Comparison of ENCODE assay signal across 8 cellular contexts in the genomic region with DNA sequence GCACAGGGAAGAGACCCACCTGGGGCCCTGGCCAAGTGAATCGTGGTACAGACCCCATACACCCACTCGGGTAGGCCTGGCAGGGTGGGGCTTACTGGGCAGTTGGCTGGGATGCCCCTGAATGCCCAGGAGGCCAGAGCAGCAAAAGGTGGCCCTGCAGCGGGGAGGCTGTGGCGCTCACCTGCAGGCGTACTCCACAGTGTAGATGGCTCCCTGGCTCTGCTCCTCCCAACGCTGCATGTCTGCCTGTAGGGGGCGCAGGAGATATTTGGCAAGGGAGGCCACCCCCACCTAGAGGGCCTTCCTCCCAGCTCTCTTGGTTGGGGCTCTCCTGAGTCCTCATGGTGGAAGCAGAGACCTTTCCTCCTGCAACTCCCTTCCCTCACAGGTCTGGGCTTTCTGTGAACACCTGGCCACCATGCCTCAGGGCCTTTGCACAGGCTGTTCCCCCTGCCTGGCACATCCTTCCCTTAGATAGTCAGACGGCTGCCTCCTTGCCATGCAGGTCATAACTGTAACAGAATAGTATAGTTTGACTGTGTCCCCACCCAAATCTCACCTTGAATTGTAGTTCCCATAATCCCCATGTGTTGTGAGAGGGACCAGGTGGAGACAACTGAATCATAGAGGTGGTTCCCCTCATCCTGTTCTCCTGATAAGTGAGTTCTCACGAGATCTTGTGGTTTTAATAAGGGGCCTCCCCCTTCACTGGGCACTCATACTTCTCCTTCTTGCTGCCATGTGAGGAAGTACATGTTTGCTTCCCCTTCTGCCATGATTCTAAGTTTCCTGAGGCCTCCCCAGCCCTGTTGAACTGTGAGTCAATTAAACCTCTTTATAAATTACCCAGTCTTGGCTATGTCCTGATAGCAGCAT. TPM values are rescaled to one million over a fixed set of nuclear protein-coding genes. Genes with fewer than 3 reads are reported as not detected.
A peak's percentile ranks its signal among the peaks of the same experiment; 100 is the strongest.
DNase-seq lines count a peak whose midpoint lies in the region; ATAC-seq and TF ChIP-seq lines count a peak whose summit lies in the region.

No MANE protein-coding gene starts in this region.

- no peaks in the 10 kb centered on the region for H3F3A ChIP-seq in neural cell (ENCODE audit: insufficient read depth, low read length, poor library complexity, severe bottlenecking)

- no peak overlapping the region for H3K9ac ChIP-seq in neural cell (ENCODE audit: low read length)

- no peaks in the 10 kb centered on the region for H3K27me3 ChIP-seq in neural cell (ENCODE audit: insufficient read depth, low read depth, low read length)

- no peaks in the 10 kb centered on the region for H3K9me2 ChIP-seq in neural cell (ENCODE audit: insufficient read depth, low read length)

- H2AFZ ChIP-seq in neural cell (ENCODE audit: low read depth, low read length): no peak overlapping the region

- no peaks in the 10 kb centered on the region for H3K9me3 ChIP-seq in neural cell (ENCODE audit: low read length)

- H3K4me3 ChIP-seq in neural cell (ENCODE audit: low read length): no peak overlapping the region

- DNase-seq in DMS 273 (lab: John Stamatoyannopoulos, UW; ENCODE audit: unreplicated experiment) (peak; percentile 83), DMS 273 treated with DMSO at 0.1 percent for 48 hours (lab: John Stamatoyannopoulos, UW) (no peak), NCI-H1694 treated with DMSO at 0.1 percent for 48 hours (lab: John Stamatoyannopoulos, UW) (peak; percentile 21), ecto neural progenitor cell (ENCODE audit: low spot score) (peak; percentile 81), NCI-H1105 (lab: John Stamatoyannopoulos, UW) (no peak)
- peak; percentile 64 to 68 for DNase-seq in activated CD4-positive, alpha-beta T cell treated with anti-CD3 and anti-CD28 coated beads for 4 hours

- no peak for ATAC-seq in GM21390 (IDR thresholded peaks at IDR 0.05; ENCODE audit: unreplicated experiment)

- no peaks in the 10 kb centered on the region for H4K20me1 ChIP-seq in neural cell (ENCODE audit: insufficient read depth)

- no peak overlapping the region for H3K27ac ChIP-seq in neural cell (ENCODE audit: low read length)

- TF ChIP-seq RAD21 in neural cell (conservative IDR thresholded peaks at IDR 0.05): no peak

- no peak for TF ChIP-seq EP300 in neural cell (conservative IDR thresholded peaks at IDR 0.05; ENCODE audit: poor library complexity, severe bottlenecking)

- no peaks in the 10 kb centered on the region for H3K36me3 ChIP-seq in neural cell (ENCODE audit: insufficient read depth, low read length)

- H3K79me2 ChIP-seq in neural cell (replicated peaks; ENCODE audit: insufficient read depth, low read length): peaks cover 10% of the 10 kb centered on the region

- H3K4me2 ChIP-seq in neural cell (ENCODE audit: low read length): no peak overlapping the region

- peak; percentile 25 for TF ChIP-seq CTCF in neural cell (IDR thresholded peaks at IDR 0.05; ENCODE audit: poor library complexity, severe bottlenecking)

TF ChIP-seq in neural cell, 6 proteins besides CTCF, POLR2A, EP300 and RAD21:
- TF ChIP-seq TAF1 (IDR thresholded peaks at IDR 0.05; ENCODE audit: low read depth): no peak
- no peak for TF ChIP-seq SMC3 (conservative IDR thresholded peaks at IDR 0.05; ENCODE audit: poor library complexity)
- TF ChIP-seq POLR2AphosphoS5 (IDR thresholded peaks at IDR 0.05): no peak
- TF ChIP-seq MXI1 (conservative IDR thresholded peaks at IDR 0.05; ENCODE audit: poor library complexity, severe bottlenecking): no peak
- TF ChIP-seq EZH2 (IDR thresholded peaks at IDR 0.05; ENCODE audit: borderline replicate concordance, insufficient read depth, low read length, poor library complexity, severe bottlenecking): no peak
- TF ChIP-seq, protein P1, sequence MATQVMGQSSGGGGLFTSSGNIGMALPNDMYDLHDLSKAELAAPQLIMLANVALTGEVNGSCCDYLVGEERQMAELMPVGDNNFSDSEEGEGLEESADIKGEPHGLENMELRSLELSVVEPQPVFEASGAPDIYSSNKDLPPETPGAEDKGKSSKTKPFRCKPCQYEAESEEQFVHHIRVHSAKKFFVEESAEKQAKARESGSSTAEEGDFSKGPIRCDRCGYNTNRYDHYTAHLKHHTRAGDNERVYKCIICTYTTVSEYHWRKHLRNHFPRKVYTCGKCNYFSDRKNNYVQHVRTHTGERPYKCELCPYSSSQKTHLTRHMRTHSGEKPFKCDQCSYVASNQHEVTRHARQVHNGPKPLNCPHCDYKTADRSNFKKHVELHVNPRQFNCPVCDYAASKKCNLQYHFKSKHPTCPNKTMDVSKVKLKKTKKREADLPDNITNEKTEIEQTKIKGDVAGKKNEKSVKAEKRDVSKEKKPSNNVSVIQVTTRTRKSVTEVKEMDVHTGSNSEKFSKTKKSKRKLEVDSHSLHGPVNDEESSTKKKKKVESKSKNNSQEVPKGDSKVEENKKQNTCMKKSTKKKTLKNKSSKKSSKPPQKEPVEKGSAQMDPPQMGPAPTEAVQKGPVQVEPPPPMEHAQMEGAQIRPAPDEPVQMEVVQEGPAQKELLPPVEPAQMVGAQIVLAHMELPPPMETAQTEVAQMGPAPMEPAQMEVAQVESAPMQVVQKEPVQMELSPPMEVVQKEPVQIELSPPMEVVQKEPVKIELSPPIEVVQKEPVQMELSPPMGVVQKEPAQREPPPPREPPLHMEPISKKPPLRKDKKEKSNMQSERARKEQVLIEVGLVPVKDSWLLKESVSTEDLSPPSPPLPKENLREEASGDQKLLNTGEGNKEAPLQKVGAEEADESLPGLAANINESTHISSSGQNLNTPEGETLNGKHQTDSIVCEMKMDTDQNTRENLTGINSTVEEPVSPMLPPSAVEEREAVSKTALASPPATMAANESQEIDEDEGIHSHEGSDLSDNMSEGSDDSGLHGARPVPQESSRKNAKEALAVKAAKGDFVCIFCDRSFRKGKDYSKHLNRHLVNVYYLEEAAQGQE (IDR thresholded peaks at IDR 0.05; ENCODE audit: borderline replicate concordance): no peak

RNA-seq across cellular contexts. Expression of a gene that starts 5.9 kb away (rescaled TPM):
- 58.8 and 75.6 TPM in 2 replicates for polyA plus RNA-seq in neural cell
- polyA minus RNA-seq in neural cell: 16.2 and 18.5 TPM in 2 replicates

RNA-seq across cellular contexts. Expression of a gene that starts 6.0 kb away (rescaled TPM):
- 40.0 and 42.8 TPM in 2 replicates for polyA plus RNA-seq in neural cell
- 14.4 and 18.8 TPM in 2 replicates for polyA minus RNA-seq in neural cell

RNA-seq across cellular contexts. Expression of a gene that starts 16.0 kb away (rescaled TPM):
- polyA plus RNA-seq in neural cell: 0.22 TPM in 1 of 2 replicates, not detected in the other
- not detected in 2 replicates for polyA minus RNA-seq in neural cell

RNA-seq across cellular contexts. Expression of a gene that starts 17.1 kb away (rescaled TPM):
- polyA plus RNA-seq in neural cell: 15.1 and 21.6 TPM in 2 replicates
- polyA minus RNA-seq in neural cell: 5.8 and 6.1 TPM in 2 replicates

RNA-seq across cellular contexts. Expression of a gene that starts 25.7 kb away (rescaled TPM):
- polyA plus RNA-seq in neural cell: 52.1 and 59.5 TPM in 2 replicates
- polyA minus RNA-seq in neural cell: 170 and 183 TPM in 2 replicates

Comparison
In these comparisons a context has a peak if more than half of its experiments do, and no peak if none do; other contexts are left out.
1. DNase-seq: peak in DMS 273 (single experiment), NCI-H1694 treated with DMSO at 0.1 percent for 48 hours (single experiment), activated CD4-positive, alpha-beta T cell treated with anti-CD3 and anti-CD28 coated beads for 4 hours (2 of 2) and ecto neural progenitor cell (single experiment); none in DMS 273 treated with DMSO at 0.1 percent for 48 hours (single experiment) and NCI-H1105 (single experiment).